In genomic region chr6:34671362-34671761, GRCh38 we compare ENCODE assay signal across 9 cellular contexts. TPM values are rescaled to one million over a fixed set of nuclear protein-coding genes. Genes with fewer than 3 reads are reported as not detected.
A peak's percentile ranks its signal among the peaks of the same experiment; 100 is the strongest.
DNase-seq lines count a peak whose midpoint lies in the region; ATAC-seq and TF ChIP-seq lines count a peak whose summit lies in the region.
"Had no signal": no experiment of that assay in that cellular context is flagged by ENCODE, and none has a peak within 500 bp of the region (broad histone marks: within the 10 kb centered on the region; RNA-seq: fewer than 3 reads in every experiment).

No MANE protein-coding gene starts in this region.

- POLR2A ChIA-PET in activated CD4-positive, alpha-beta T cell treated with anti-CD3 and anti-CD28 coated beads for 36 hours (lab: Charles Lee) = interaction anchor here (0.6 to 3.4 kb wide), 3 partner anchors 14 to 1281 kb away, joined by 3 to 14 read pairs (median 3); partner anchors contain the start of gene ILRUN
- POLR2A ChIA-PET in T-cell (lab: Charles Lee) = interaction anchor here in 1 of 2 donors (1.7 kb wide), 1 partner anchor 14 kb away, joined by 10 read pairs; no protein-coding TSS in a partner anchor

- no peak overlapping the region for H3K4me3 ChIP-seq in fibroblast of pulmonary artery (replicated peaks; ENCODE audit: low read depth, low read length)

- H3K36me3 Mint-ChIP-seq in activated CD4-positive, alpha-beta T cell treated with anti-CD3 and anti-CD28 coated beads for 36 hours (ENCODE audit: low read depth) = peaks cover 6% of the 10 kb centered on the region
- H3K36me3 Mint-ChIP-seq in T-cell = peaks cover 3% of the 10 kb centered on the region
- peaks cover 7 to 15% of the 10 kb centered on the region in 2 donors for H3K36me3 Mint-ChIP-seq in stimulated activated naive B cell treated with anti-CD40 and anti-IgM and Interleukin-4, amounts not matched to agents 10 μg/mL and 1 μg/mL and 100 μg/mL, for 72 hours

- H3K4me1 Mint-ChIP-seq in activated CD4-positive, alpha-beta T cell treated with anti-CD3 and anti-CD28 coated beads for 36 hours = peaks cover 66% of the 10 kb centered on the region
- peaks cover 74 to 78% (median 76%) of the 10 kb centered on the region in 3 donors for H3K4me1 Mint-ChIP-seq in T-cell
- peaks cover 34 to 78% of the 10 kb centered on the region in 2 donors for H3K4me1 Mint-ChIP-seq in stimulated activated naive B cell treated with anti-CD40 and anti-IgM and Interleukin-4, amounts not matched to agents 10 μg/mL and 1 μg/mL and 100 μg/mL, for 72 hours

- H3K27ac Mint-ChIP-seq in activated CD4-positive, alpha-beta T cell treated with anti-CD3 and anti-CD28 coated beads for 36 hours = peak overlapping the region; percentile 92
- peak overlapping the region; percentile 98 to 99 for H3K27ac Mint-ChIP-seq in T-cell
- H3K27ac Mint-ChIP-seq in stimulated activated naive B cell treated with anti-CD40 and anti-IgM and Interleukin-4, amounts not matched to agents 10 μg/mL and 1 μg/mL and 100 μg/mL, for 72 hours = peak overlapping the region; percentile 89

- peak overlapping the region; percentile 65 for H3K4me3 Mint-ChIP-seq in activated CD4-positive, alpha-beta T cell treated with anti-CD3 and anti-CD28 coated beads for 36 hours
- peak overlapping the region; percentile 69 to 75 (median 73) for H3K4me3 Mint-ChIP-seq in T-cell
- peak overlapping the region; percentile 28 to 44 for H3K4me3 Mint-ChIP-seq in stimulated activated naive B cell treated with anti-CD40 and anti-IgM and Interleukin-4, amounts not matched to agents 10 μg/mL and 1 μg/mL and 100 μg/mL, for 72 hours

- no peak for ATAC-seq in activated CD4-positive, alpha-beta T cell treated with anti-CD3 and anti-CD28 coated beads for 36 hours
- ATAC-seq in T-cell (replicated peaks in 1 of 4) = no peak
- ATAC-seq in stimulated activated naive B cell treated with anti-CD40 and anti-IgM and Interleukin-4, amounts not matched to agents 10 μg/mL and 1 μg/mL and 100 μg/mL, for 72 hours (replicated peaks) = no peak
- ATAC-seq in HG02973 (IDR thresholded peaks at IDR 0.05; ENCODE audit: unreplicated experiment) = no peak

- no peaks in the 10 kb centered on the region for H3K9me3 Mint-ChIP-seq in activated CD4-positive, alpha-beta T cell treated with anti-CD3 and anti-CD28 coated beads for 36 hours (ENCODE audit: low read depth)
- no peaks in the 10 kb centered on the region for H3K9me3 Mint-ChIP-seq in T-cell
- H3K9me3 Mint-ChIP-seq in stimulated activated naive B cell treated with anti-CD40 and anti-IgM and Interleukin-4, amounts not matched to agents 10 μg/mL and 1 μg/mL and 100 μg/mL, for 72 hours = no peaks in the 10 kb centered on the region

- intact Hi-C loops in activated CD4-positive, alpha-beta T cell treated with anti-CD3 and anti-CD28 coated beads for 36 hours (cut with DNase I, micrococcal nuclease) = loop anchor here (5.0 to 10.0 kb wide), 4 partner anchors 86 to 1043 kb away; partner anchors contain the start of genes ANKS1A (in 1 of the 2), SNRPC (in 1 of the 2) and TAF11 (in 1 of the 2)

- TF ChIP-seq CTCF in fibroblast of pulmonary artery (IDR thresholded peaks at IDR 0.05; ENCODE audit: low read length, missing control alignments) = no peak

- H3K27me3 Mint-ChIP-seq in activated CD4-positive, alpha-beta T cell treated with anti-CD3 and anti-CD28 coated beads for 36 hours = no peaks in the 10 kb centered on the region
- H3K27me3 Mint-ChIP-seq in T-cell = no peaks in the 10 kb centered on the region
- H3K27me3 Mint-ChIP-seq in stimulated activated naive B cell treated with anti-CD40 and anti-IgM and Interleukin-4, amounts not matched to agents 10 μg/mL and 1 μg/mL and 100 μg/mL, for 72 hours = no peaks in the 10 kb centered on the region

- no peak for DNase-seq in activated CD4-positive, alpha-beta T cell treated with anti-CD3 and anti-CD28 coated beads for 36 hours
- DNase-seq in activated CD4-positive, alpha-beta T cell treated with anti-CD3 and anti-CD28 coated beads for 4 hours = no peak
- DNase-seq in T-cell (no peak), fibroblast of pulmonary artery (ENCODE audit: low read depth) (peak; percentile 40), HPDE6-E6E7 (ENCODE audit: extremely low spot score) (no peak), iPS-NIHi11 (ENCODE audit: low spot score) (no peak)
- DNase-seq in stimulated activated naive B cell treated with anti-CD40 and anti-IgM and Interleukin-4, amounts not matched to agents 10 μg/mL and 1 μg/mL and 100 μg/mL, for 72 hours = no peak
- DNase-seq: hippocampal formation had no signal

- CTCF ChIA-PET in activated CD4-positive, alpha-beta T cell treated with anti-CD3 and anti-CD28 coated beads for 36 hours (lab: Charles Lee) = interaction anchor here (0.7 to 2.1 kb wide), 3 partner anchors 14 to 613 kb away, joined by 3 to 15 read pairs (median 3); no protein-coding TSS in a partner anchor
- CTCF ChIA-PET in T-cell (lab: Charles Lee) = interaction anchor here in 1 of 2 donors (1.6 kb wide), 1 partner anchor 25 kb away, joined by 7 read pairs; the partner anchor contains the start of gene ILRUN

RNA-seq across cellular contexts. Expression of gene ILRUN, which starts 25.2 kb away (rescaled TPM):
- total RNA-seq in activated CD4-positive, alpha-beta T cell treated with anti-CD3 and anti-CD28 coated beads for 36 hours = 10 to 100 TPM; 56.2 to 66.9 TPM
- 10 to 100 TPM; 61.0 to 76.6 (median 65.1) TPM for total RNA-seq in T-cell
